Comparison of ENCODE assay signal across 25 cellular contexts in genomic region chr2:120773186-120773800, GRCh38. TPM values are rescaled to one million over a fixed set of nuclear protein-coding genes. Genes with fewer than 3 reads are reported as not detected.
A peak's percentile ranks its signal among the peaks of the same experiment; 100 is the strongest.
DNase-seq lines count a peak whose midpoint lies in the region; ATAC-seq, FAIRE-seq and TF ChIP-seq lines count a peak whose summit lies in the region.
"Had no signal": no experiment of that assay in that cellular context is flagged by ENCODE, and none has a peak within 500 bp of the region (broad histone marks: within the 10 kb centered on the region; RNA-seq: fewer than 3 reads in every experiment).

No MANE protein-coding gene starts in this region.

- H3K4me3 Mint-ChIP-seq in H9: peak overlapping the region in 1 of 2 experiments; percentile 47; a peak in 1 of 5 replicates
- no peak overlapping the region for H3K4me3 Mint-ChIP-seq in endodermal cell
- no peak overlapping the region for H3K4me3 Mint-ChIP-seq in CD8-positive, alpha-beta T cell
- H3K4me3 Mint-ChIP-seq: activated CD4-positive, alpha-beta memory T cell treated with anti-CD3 and anti-CD28 coated beads for 36 hours; activated naive CD8-positive, alpha-beta T cell had no signal

- no peak overlapping the region for H3K23ac ChIP-seq in H9 (ENCODE audit: insufficient read length, low read depth, low read length)

- POLR2A ChIA-PET in CD8-positive, alpha-beta T cell (lab: Charles Lee): no interaction called here

- TF ChIP-seq CTCF in H9 (conservative IDR thresholded peaks at IDR 0.05) (no peak), endodermal cell (conservative IDR thresholded peaks at IDR 0.05) (no peak), lower lobe of right lung (IDR thresholded peaks at IDR 0.05) (no peak), spleen (IDR thresholded peaks at IDR 0.05 in 8 of 11, conservative IDR thresholded peaks at IDR 0.05 in 3 of 11) (no peak)
- no peak for TF ChIP-seq CTCF in CD8-positive, alpha-beta T cell (IDR thresholded peaks at IDR 0.05)

- DNase-seq in H9 (no peak), endodermal cell (peak; percentile 71), lower lobe of right lung (peak; percentile 27), spleen (peak; percentile 63), RCC 7860 (ENCODE audit: low spot score) (no peak)
- DNase-seq in CD8-positive, alpha-beta T cell: no peak
- DNase-seq: ACHN; activated CD4-positive, alpha-beta memory T cell treated with anti-CD3 and anti-CD28 coated beads for 36 hours; activated CD4-positive, CD25-positive, alpha-beta regulatory T cell treated with anti-CD3 and anti-CD28 coated beads, Interleukin-2, amount 50 U/mL, for 72 hours; cerebellar nuclear complex; COR-L47; DMS53; NCI-H1092 treated with DMSO at 0.1 percent for 48 hours; NCI-H187; NCI-H2171 treated with DMSO at 0.1 percent for 48 hours; NCI-H510A treated with DMSO at 0.1 percent for 48 hours; stimulated activated CD8-positive, alpha-beta memory T cell treated with anti-CD3 and anti-CD28 coated beads, Interleukin-4, amount 100 ng/mL, for 48 hours; stomach; tibial artery had no signal

- CTCF ChIA-PET in CD8-positive, alpha-beta T cell (lab: Charles Lee): no interaction called here

- H3K36me3 Mint-ChIP-seq in H9 (ENCODE audit: insufficient read depth in 1 of 3, low read depth in 3 of 3): peaks cover 0 to 4% (median 2%) of the 10 kb centered on the region in 3 experiments; a peak in 2 of 7 replicates
- H3K36me3 Mint-ChIP-seq in endodermal cell (ENCODE audit: low read depth): peaks cover 2% of the 10 kb centered on the region
- H3K36me3 Mint-ChIP-seq in CD8-positive, alpha-beta T cell: no peaks in the 10 kb centered on the region
- H3K36me3 Mint-ChIP-seq: activated CD4-positive, alpha-beta memory T cell treated with anti-CD3 and anti-CD28 coated beads for 36 hours; activated naive CD8-positive, alpha-beta T cell had no signal

- H3K79me1 ChIP-seq in H9 (ENCODE audit: insufficient read depth, low read depth, low read length, poor library complexity, severe bottlenecking): peaks cover 10% of the 10 kb centered on the region

- no peak for FAIRE-seq in RCC 7860 (lab: Jason Lieb, UNC)
- FAIRE-seq: endothelial cell of umbilical vein had no signal

- H4K91ac ChIP-seq in H9 (ENCODE audit: insufficient read length, low read depth, low read length): no peak overlapping the region

- peak overlapping the region; percentile 6; the same call in 1 of the 2 replicates for H3K14ac ChIP-seq in H9 (ENCODE audit: insufficient read depth, low read length)

- no peak overlapping the region for H2BK20ac ChIP-seq in H9 (ENCODE audit: low read depth, low read length, poor library complexity, severe bottlenecking)

- WGBS in H9 (ENCODE audit: extremely low coverage, insufficient read length, low lambda C conversion rate): no CpG with 5 or more reads among the region's 17 CpGs
- 71 to 85% methylated on average over 10 to 17 of the region's 17 CpGs for WGBS in endodermal cell (ENCODE audit: insufficient coverage in 1 of 2, insufficient read length in 1 of 2), 2 experiments
- WGBS in spleen, 5 donors: 88 to 95% (median 92%) methylated on average over 11 to 17 of the region's 17 CpGs

- H3K9me3 Mint-ChIP-seq in H9 (no peaks in the 10 kb centered on the region), endodermal cell (no peaks in the 10 kb centered on the region)
- H3K9me3 Mint-ChIP-seq in CD8-positive, alpha-beta T cell: no peaks in the 10 kb centered on the region
- H3K9me3 Mint-ChIP-seq: activated CD4-positive, alpha-beta memory T cell treated with anti-CD3 and anti-CD28 coated beads for 36 hours had no signal

- H2BK15ac ChIP-seq in H9 (ENCODE audit: low read depth, low read length): no peak overlapping the region

- H3K18ac ChIP-seq in H9 (ENCODE audit: insufficient read length, low read depth, low read length): no peak overlapping the region

- H3K4me1 Mint-ChIP-seq in H9 (peaks cover 60 to 65% of the 10 kb centered on the region in 2 experiments), endodermal cell (peaks cover 17% of the 10 kb centered on the region)
- no peaks in the 10 kb centered on the region for H3K4me1 Mint-ChIP-seq in CD8-positive, alpha-beta T cell (ENCODE audit: low read depth)

- H3K27ac Mint-ChIP-seq in H9 (peak overlapping the region in 1 of 3 experiments; percentile 21; a peak in 1 of 7 replicates), endodermal cell (no peak overlapping the region)
- no peak overlapping the region for H3K27ac Mint-ChIP-seq in CD8-positive, alpha-beta T cell
- H3K27ac Mint-ChIP-seq: activated CD4-positive, alpha-beta memory T cell treated with anti-CD3 and anti-CD28 coated beads for 36 hours; activated naive CD8-positive, alpha-beta T cell had no signal

- H3K4ac ChIP-seq in H9 (ENCODE audit: low read depth, low read length): no peak overlapping the region

- H2BK5ac ChIP-seq in H9 (ENCODE audit: insufficient read length, low read length): no peak overlapping the region

- peaks cover 33% of the 10 kb centered on the region; the same call in 1 of the 2 replicates for H3K79me2 ChIP-seq in H9 (ENCODE audit: insufficient read depth, low read length)

- H3K27me3 ChIP-seq in H9 (ENCODE audit: insufficient read depth, low read length) (no peaks in the 10 kb centered on the region), endodermal cell (ENCODE audit: control insufficient read depth, insufficient read depth, low read length, poor library complexity, severe bottlenecking) (no peaks in the 10 kb centered on the region), lower lobe of right lung (ENCODE audit: low read depth) (no peaks in the 10 kb centered on the region), spleen (replicated peaks in 1 of 7) (peaks cover 0 to 8% (median 0%) of the 10 kb centered on the region in 7 donors)
- no peaks in the 10 kb centered on the region for H3K27me3 ChIP-seq in CD8-positive, alpha-beta T cell (ENCODE audit: insufficient read depth, low read length)
- H3K27me3 ChIP-seq: stomach, tibial artery had no signal

- no peak for ATAC-seq in lower lobe of right lung
- no peak for ATAC-seq in CD8-positive, alpha-beta T cell
- ATAC-seq in HG02885 (IDR thresholded peaks at IDR 0.05; ENCODE audit: poor library complexity, unreplicated experiment): no peak
- ATAC-seq: Panc1 had no signal

- H3K4me3 ChIP-seq in endodermal cell (ENCODE audit: low read length) (no peak overlapping the region), lower lobe of right lung (no peak overlapping the region), spleen (no peak overlapping the region)
- H3K4me3 ChIP-seq in CD8-positive, alpha-beta T cell (ENCODE audit: low read depth, low read length): no peak overlapping the region
- H3K4me3 ChIP-seq: prostate gland, stomach, tibial artery had no signal

- no peak overlapping the region for H2BK12ac ChIP-seq in H9 (ENCODE audit: insufficient read length, low read depth, low read length)

- no peak overlapping the region for H3T11ph ChIP-seq in H9 (ENCODE audit: low read length)

- no peaks in the 10 kb centered on the region for H4K20me1 ChIP-seq in H9 (ENCODE audit: control insufficient read depth, insufficient read depth, insufficient read length)

- no peaks in the 10 kb centered on the region for H3K23me2 ChIP-seq in H9 (ENCODE audit: insufficient read length, low read depth, low read length, poor library complexity, severe bottlenecking)

- H3K27ac ChIP-seq in H9 (ENCODE audit: insufficient read length, low read depth, low read length) (no peak overlapping the region), endodermal cell (ENCODE audit: low read depth, low read length) (no peak overlapping the region), lower lobe of right lung (no peak overlapping the region), spleen (peak overlapping the region in 2 of 8 donors; percentile 38 to 72)
- no peak overlapping the region for H3K27ac ChIP-seq in CD8-positive, alpha-beta T cell (ENCODE audit: low read depth, low read length)
- H3K27ac ChIP-seq: prostate gland, stomach, tibial artery had no signal

- H3K36me3 ChIP-seq in endodermal cell (ENCODE audit: control insufficient read depth, insufficient read depth, low read length) (no peaks in the 10 kb centered on the region), lower lobe of right lung (no peaks in the 10 kb centered on the region), spleen (no peaks in the 10 kb centered on the region)
- no peaks in the 10 kb centered on the region for H3K36me3 ChIP-seq in CD8-positive, alpha-beta T cell (ENCODE audit: insufficient read depth, low read length)
- H3K36me3 ChIP-seq: prostate gland, stomach, tibial artery had no signal

- H3K4me2 ChIP-seq in H9 (ENCODE audit: insufficient read depth, insufficient read length, low read length): no peak overlapping the region

- H4K8ac ChIP-seq in H9 (replicated peaks; ENCODE audit: insufficient read length, low read depth, low read length): no peak overlapping the region

- H3K9ac ChIP-seq in H9 (ENCODE audit: extremely low read depth, insufficient read length, low read length): no peak overlapping the region
- H3K9ac ChIP-seq in endodermal cell (ENCODE audit: extremely low read depth, low read length, poor library complexity, severe bottlenecking): no peak overlapping the region

- no peak overlapping the region for H3K56ac ChIP-seq in H9 (ENCODE audit: insufficient read length, low read depth, low read length)

- H3K9me3 ChIP-seq in H9 (ENCODE audit: control insufficient read depth, low read depth, low read length) (no peaks in the 10 kb centered on the region), endodermal cell (ENCODE audit: control insufficient read depth, low read length) (no peaks in the 10 kb centered on the region), lower lobe of right lung (no peaks in the 10 kb centered on the region), spleen (no peaks in the 10 kb centered on the region)
- H3K9me3 ChIP-seq in CD8-positive, alpha-beta T cell (ENCODE audit: low read length): no peaks in the 10 kb centered on the region
- H3K9me3 ChIP-seq: prostate gland, stomach, tibial artery had no signal

- intact Hi-C loops in lower lobe of right lung (cut with DNase I) (no loop called here), spleen (cut with DNase I; ENCODE audit: low total_unique reads) (no loop called here)
- intact Hi-C loops in CD8-positive, alpha-beta T cell (cut with DNase I, micrococcal nuclease): no loop called here

- H4K5ac ChIP-seq in H9 (ENCODE audit: insufficient read length, low read depth, low read length): no peak overlapping the region

- H2AFZ ChIP-seq in H9 (ENCODE audit: low read length): no peak overlapping the region

- no peak for TF ChIP-seq POLR2A in spleen (IDR thresholded peaks at IDR 0.05)

- H3K4me1 ChIP-seq in H9 (ENCODE audit: insufficient read depth, low read length): peaks cover 18% of the 10 kb centered on the region
- no peaks in the 10 kb centered on the region for H3K4me1 ChIP-seq in endodermal cell (ENCODE audit: control insufficient read depth, insufficient read depth, low read length)
- H3K4me1 ChIP-seq in lower lobe of right lung: peaks cover 8% of the 10 kb centered on the region
- peaks cover 0 to 7% (median 0%) of the 10 kb centered on the region in 6 donors for H3K4me1 ChIP-seq in spleen
- no peaks in the 10 kb centered on the region for H3K4me1 ChIP-seq in CD8-positive, alpha-beta T cell (ENCODE audit: insufficient read depth, low read length)
- H3K4me1 ChIP-seq: prostate gland had no signal

- H2BK120ac ChIP-seq in H9 (ENCODE audit: low read depth, low read length, poor library complexity, severe bottlenecking): no peak overlapping the region

- H3K27me3 Mint-ChIP-seq in H9 (ENCODE audit: low read depth) (no peaks in the 10 kb centered on the region), endodermal cell (ENCODE audit: insufficient read depth) (no peaks in the 10 kb centered on the region)
- H3K27me3 Mint-ChIP-seq in CD8-positive, alpha-beta T cell (ENCODE audit: low read depth): no peaks in the 10 kb centered on the region
- H3K27me3 Mint-ChIP-seq: activated CD4-positive, alpha-beta memory T cell treated with anti-CD3 and anti-CD28 coated beads for 36 hours; activated naive CD8-positive, alpha-beta T cell had no signal

- no peak overlapping the region for H2AK5ac ChIP-seq in H9 (ENCODE audit: insufficient read length, low read length)

RNA-seq across cellular contexts. Expression of gene GLI2, which starts 37.6 kb away (rescaled TPM):
- total RNA-seq in H9 (2021) (56.7 and 59.3 TPM in 2 replicates), endodermal cell (10 to 100 TPM; 17.0 to 24.2 TPM), lower lobe of right lung (3.3 TPM), spleen (10 to 100 TPM in 1 of 7 donors, 1 to 10 TPM in 5, under 1 TPM in 1; 0.51 to 10.6 (median 1.7) TPM)
- polyA plus RNA-seq in endodermal cell (2013, experiment 1 of 2): 29.8 TPM
- polyA plus RNA-seq in endodermal cell (2013, experiment 2 of 2): 28.3 TPM
- under 1 TPM; 0.22 to 0.32 (median 0.23) TPM for polyA plus RNA-seq in spleen
- not detected for total RNA-seq in CD8-positive, alpha-beta T cell
- total RNA-seq: activated CD4-positive, alpha-beta memory T cell treated with anti-CD3 and anti-CD28 coated beads for 36 hours; G401 had no signal
- polyA plus RNA-seq: endothelial cell of umbilical vein had no signal

Comparison
In these comparisons a context has a peak if more than half of its experiments do, and no peak if none do; other contexts are left out.
1. DNase-seq: peak in endodermal cell (single experiment), lower lobe of right lung (single experiment) and spleen (single experiment); none in H9 (single experiment), CD8-positive, alpha-beta T cell (0 of 7) and RCC 7860 (single experiment).